In the genomic region with DNA sequence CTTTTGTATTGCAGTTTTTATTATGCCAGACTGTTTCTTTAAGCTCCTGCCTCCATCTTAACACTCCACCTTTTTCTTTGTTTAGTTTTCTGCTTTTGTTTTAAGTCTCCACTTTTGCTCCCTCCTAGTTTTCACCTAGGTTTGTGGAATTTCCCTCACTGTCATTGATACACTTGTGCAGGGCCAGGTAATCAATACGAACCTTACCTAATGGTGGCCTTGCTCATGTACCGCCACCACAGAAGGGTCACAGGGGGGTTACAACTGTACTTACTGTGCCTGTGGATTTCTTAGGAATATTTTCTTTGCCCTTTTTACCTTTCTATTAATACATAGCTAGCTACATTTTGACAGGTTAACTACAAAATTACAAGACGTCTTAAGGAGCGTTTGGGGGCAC, we compare ENCODE assay signal across 19 cellular contexts.
"Had no signal": no experiment of that assay in that cellular context is flagged by ENCODE, and none has a peak within 500 bp of the region (broad histone marks: within the 10 kb centered on the region; RNA-seq: fewer than 3 reads in every experiment).

No MANE protein-coding gene starts in this region.

- H3K4me1 ChIP-seq: adrenal gland, breast epithelium, left lung, sigmoid colon, spleen, upper lobe of right lung had no signal

- H3K36me3 ChIP-seq: adrenal gland, breast epithelium, left lung, ovary, sigmoid colon, spleen, upper lobe of right lung had no signal

- H3K27ac Mint-ChIP-seq: activated naive CD4-positive, alpha-beta T cell treated with anti-CD3 and anti-CD28 coated beads, Interleukin-2, amount 50 U/mL, for 72 hours; stimulated activated memory B cell treated with anti-CD40 and anti-IgM and Interleukin-4, amounts not matched to agents 10 μg/mL and 1 μg/mL and 100 μg/mL, for 72 hours had no signal

- H3K9me3 ChIP-seq: adrenal gland, breast epithelium, left lung, ovary, sigmoid colon, spleen, testis, upper lobe of right lung had no signal

- H3K27me3 ChIP-seq: adrenal gland, breast epithelium, left lung, ovary, sigmoid colon, testis, upper lobe of right lung had no signal

- H3K27ac ChIP-seq: adrenal gland, breast epithelium, left lung, ovary, sigmoid colon, spleen, testis, upper lobe of right lung, VCaP had no signal

- H3K4me3 ChIP-seq: adrenal gland, breast epithelium, left lung, ovary, sigmoid colon, spleen, testis, upper lobe of right lung had no signal

- H3K4me3 Mint-ChIP-seq: stimulated activated memory B cell treated with anti-CD40 and anti-IgM and Interleukin-4, amounts not matched to agents 10 μg/mL and 1 μg/mL and 100 μg/mL, for 72 hours had no signal

- DNase-seq: activated CD4-positive, alpha-beta T cell treated with anti-CD3 and anti-CD28 coated beads for 1 hour; activated CD8-positive, alpha-beta memory T cell treated with anti-CD3 and anti-CD28 coated beads for 24 hours; activated gamma-delta T cell treated with Interleukin-2 at 50 U/mL for 16 hours; adrenal gland; dermis blood vessel endothelial cell; effector memory CD4-positive, alpha-beta T cell; hypothalamus; left lung; ovary; sigmoid colon; spleen; stimulated activated CD4-positive, alpha-beta T cell treated with anti-CD3 and anti-CD28 coated beads, Interleukin-4, amount 100 ng/mL, for 4 hours; T-helper 2 cell; testis; upper lobe of right lung had no signal

- H3K9me3 Mint-ChIP-seq: activated naive CD4-positive, alpha-beta T cell treated with anti-CD3 and anti-CD28 coated beads, Interleukin-2, amount 50 U/mL, for 72 hours; stimulated activated memory B cell treated with anti-CD40 and anti-IgM and Interleukin-4, amounts not matched to agents 10 μg/mL and 1 μg/mL and 100 μg/mL, for 72 hours had no signal

- H3K4me1 Mint-ChIP-seq: stimulated activated memory B cell treated with anti-CD40 and anti-IgM and Interleukin-4, amounts not matched to agents 10 μg/mL and 1 μg/mL and 100 μg/mL, for 72 hours had no signal

- ATAC-seq: activated naive CD4-positive, alpha-beta T cell treated with anti-CD3 and anti-CD28 coated beads, Interleukin-2, amount 50 U/mL, for 72 hours; left lung; stimulated activated memory B cell treated with anti-CD40 and anti-IgM and Interleukin-4, amounts not matched to agents 10 μg/mL and 1 μg/mL and 100 μg/mL, for 72 hours; upper lobe of right lung had no signal

- H3K36me3 Mint-ChIP-seq: activated naive CD4-positive, alpha-beta T cell treated with anti-CD3 and anti-CD28 coated beads, Interleukin-2, amount 50 U/mL, for 72 hours; stimulated activated memory B cell treated with anti-CD40 and anti-IgM and Interleukin-4, amounts not matched to agents 10 μg/mL and 1 μg/mL and 100 μg/mL, for 72 hours had no signal
